1 cellular context compared by ENCODE assay signal in the genomic region with DNA sequence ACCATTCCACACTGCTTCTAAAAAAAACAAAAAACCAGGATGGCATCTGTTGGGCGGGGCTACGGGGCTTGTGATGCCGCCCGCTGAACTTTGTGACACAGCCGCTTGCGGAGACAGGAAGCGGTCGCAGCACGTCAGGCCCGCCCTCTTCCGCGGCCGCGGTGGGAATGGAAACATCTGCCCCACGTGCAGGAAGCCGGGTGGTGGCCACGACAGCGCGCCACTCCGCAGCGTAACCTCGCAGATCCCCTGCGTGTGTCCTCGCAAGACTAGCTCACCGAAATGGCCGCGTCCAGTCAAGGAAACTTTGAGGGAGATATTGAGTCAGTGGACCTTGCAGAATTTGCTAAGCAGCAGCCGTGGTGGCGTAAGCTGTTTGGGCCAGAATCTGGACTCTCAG.
TF ChIP-seq lines count a peak whose summit lies in the region.

No MANE protein-coding gene starts in this region.

TF ChIP-seq in HepG2, 621 proteins besides CTCF, POLR2A, EP300 and RAD21:
- TF ChIP-seq IKZF5 (CRISPR knock-in tag; IDR thresholded peaks at IDR 0.05), result no peak
- TF ChIP-seq ZBTB4 (CRISPR knock-in tag; IDR thresholded peaks at IDR 0.05; ENCODE audit: borderline replicate concordance), result peak; percentile 60; the same call in 1 of the 2 replicates
- TF ChIP-seq IKZF4 (CRISPR knock-in tag; IDR thresholded peaks at IDR 0.05; ENCODE audit: borderline replicate concordance, low read depth, not compliant biosample characterization), result no peak
- TF ChIP-seq ZBTB33 (CRISPR knock-in tag; IDR thresholded peaks at IDR 0.05), result peak; percentile 58
- TF ChIP-seq ZNF879 (CRISPR knock-in tag; IDR thresholded peaks at IDR 0.05), result no peak
- TF ChIP-seq REPIN1 (CRISPR knock-in tag; IDR thresholded peaks at IDR 0.05; ENCODE audit: borderline replicate concordance, low read depth), result no peak
- no peak for TF ChIP-seq MEIS1 (CRISPR knock-in tag; IDR thresholded peaks at IDR 0.05; ENCODE audit: borderline replicate concordance)
- no peak for TF ChIP-seq NRL (CRISPR knock-in tag; IDR thresholded peaks at IDR 0.05; ENCODE audit: borderline replicate concordance)
- no peak for TF ChIP-seq U2AF2 (IDR thresholded peaks at IDR 0.05; ENCODE audit: low read depth, low read length)
- TF ChIP-seq ZNF713 (CRISPR knock-in tag; IDR thresholded peaks at IDR 0.05), result no peak
- no peak for TF ChIP-seq ZNF230 (CRISPR knock-in tag; IDR thresholded peaks at IDR 0.05)
- TF ChIP-seq ZNF687 (CRISPR knock-in tag; IDR thresholded peaks at IDR 0.05), result peak; percentile 50
